ENCODE assay signal across 12 cellular contexts in the genomic region with DNA sequence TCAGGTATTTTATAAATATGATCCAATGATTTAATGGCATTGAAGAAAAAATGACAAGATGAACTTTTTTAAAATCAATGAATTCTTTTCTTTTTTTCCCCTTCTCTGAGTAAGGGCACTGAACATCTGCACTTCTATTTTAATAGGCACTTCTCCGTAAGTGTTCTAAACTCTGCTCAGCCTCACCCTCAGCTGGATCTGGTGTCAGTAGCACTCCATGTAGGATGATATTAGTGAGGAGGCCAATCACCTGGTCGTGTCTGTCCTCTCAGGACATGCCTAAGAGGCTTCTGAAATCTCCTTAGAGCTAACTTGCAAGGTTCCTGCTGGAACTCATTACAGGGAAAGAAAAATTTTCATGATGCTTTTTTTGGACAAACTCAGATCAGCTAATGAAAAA.
"Had no signal": no experiment of that assay in that cellular context is flagged by ENCODE, and none has a peak within 500 bp of the region (broad histone marks: within the 10 kb centered on the region; RNA-seq: fewer than 3 reads in every experiment).

No MANE protein-coding gene starts in this region.

- H3K4me1 ChIP-seq: psoas muscle had no signal

- H3K9me3 ChIP-seq: mucosa of descending colon, psoas muscle had no signal

- H3K4me3 ChIP-seq: mucosa of descending colon, psoas muscle had no signal

- ATAC-seq: activated naive CD4-positive, alpha-beta T cell treated with anti-CD3 and anti-CD28 coated beads, Interleukin-2, amount 50 U/mL, for 72 hours; esophagus mucosa; mucosa of descending colon; natural killer cell treated with Interleukin-12 subunit alpha and Interleukin-12 subunit beta and Interleukin-15 and Interleukin-18, amount 100 ng/mL, for 72 hours; sciatic nerve had no signal

- DNase-seq: activated CD4-positive, CD25-positive, alpha-beta regulatory T cell; amniotic stem cell; dermis blood vessel endothelial cell; hypothalamus; mucosa of descending colon; psoas muscle; stimulated activated CD4-positive, alpha-beta T cell treated with anti-CD3 and anti-CD28 coated beads, Interleukin-12 subunit alpha, Interleukin-12 subunit beta, amount 100 ng/mL, for 4 hours; stimulated activated naive CD4-positive, alpha-beta T cell treated with Interleukin-2 at 50 U/mL for 16 hours had no signal

- H3K27ac ChIP-seq: psoas muscle had no signal
